25 cellular contexts compared by ENCODE assay signal in genomic region chr6:119830494-119831295, GRCh38.
DNase-seq lines count a peak whose midpoint lies in the region; ATAC-seq and TF ChIP-seq lines count a peak whose summit lies in the region.
"Had no signal": no experiment of that assay in that cellular context is flagged by ENCODE, and none has a peak within 500 bp of the region (broad histone marks: within the 10 kb centered on the region; RNA-seq: fewer than 3 reads in every experiment).

No MANE protein-coding gene starts in this region.

- no peak overlapping the region for H3K27ac Mint-ChIP-seq in activated CD4-positive, alpha-beta T cell treated with anti-CD3 and anti-CD28 coated beads for 36 hours
- H3K27ac Mint-ChIP-seq: activated B cell treated with CpG ODN at 0.5 μM for 24 hours; activated naive CD8-positive, alpha-beta T cell treated with anti-CD3 and anti-CD28 coated beads, Interleukin-2, amount 50 U/mL, for 24 hours; activated T-helper 17 cell treated with anti-CD3 and anti-CD28 coated beads, Interleukin-2, amount 50 U/mL, for 72 hours; IgD-negative memory B cell; T-helper 17 cell had no signal

- H3K9me3 Mint-ChIP-seq in activated CD4-positive, alpha-beta T cell treated with anti-CD3 and anti-CD28 coated beads for 36 hours (ENCODE audit: low read depth): no peaks in the 10 kb centered on the region
- H3K9me3 Mint-ChIP-seq: activated B cell treated with CpG ODN at 0.5 μM for 24 hours; activated naive CD8-positive, alpha-beta T cell treated with anti-CD3 and anti-CD28 coated beads, Interleukin-2, amount 50 U/mL, for 24 hours; activated T-helper 17 cell treated with anti-CD3 and anti-CD28 coated beads, Interleukin-2, amount 50 U/mL, for 72 hours had no signal

- no peak overlapping the region for H3K4me3 Mint-ChIP-seq in activated CD4-positive, alpha-beta T cell treated with anti-CD3 and anti-CD28 coated beads for 36 hours
- H3K4me3 Mint-ChIP-seq: activated B cell treated with CpG ODN at 0.5 μM for 24 hours; activated naive CD8-positive, alpha-beta T cell treated with anti-CD3 and anti-CD28 coated beads, Interleukin-2, amount 50 U/mL, for 24 hours; activated T-helper 17 cell treated with anti-CD3 and anti-CD28 coated beads, Interleukin-2, amount 50 U/mL, for 72 hours; IgD-negative memory B cell; T-helper 17 cell had no signal

- H3K27me3 Mint-ChIP-seq in activated CD4-positive, alpha-beta T cell treated with anti-CD3 and anti-CD28 coated beads for 36 hours: peaks cover 2% of the 10 kb centered on the region

- TF ChIP-seq EP300 in suprapubic skin (IDR thresholded peaks at IDR 0.05): no peak

- intact Hi-C loops in activated CD4-positive, alpha-beta T cell treated with anti-CD3 and anti-CD28 coated beads for 36 hours (cut with DNase I, micrococcal nuclease): no loop called here

- H3K27me3 ChIP-seq in HUES48 (ENCODE audit: control insufficient read depth, insufficient read depth, low read length) (no peaks in the 10 kb centered on the region), suprapubic skin (no peaks in the 10 kb centered on the region)
- H3K27me3 ChIP-seq: cardiac muscle cell, pancreas had no signal

- CTCF ChIA-PET in activated CD4-positive, alpha-beta T cell treated with anti-CD3 and anti-CD28 coated beads for 36 hours (lab: Charles Lee): no interaction called here

- POLR2A ChIA-PET in activated CD4-positive, alpha-beta T cell treated with anti-CD3 and anti-CD28 coated beads for 36 hours (lab: Charles Lee): no interaction called here

- H3K36me3 Mint-ChIP-seq in activated CD4-positive, alpha-beta T cell treated with anti-CD3 and anti-CD28 coated beads for 36 hours (ENCODE audit: low read depth): no peaks in the 10 kb centered on the region
- H3K36me3 Mint-ChIP-seq: IgD-negative memory B cell had no signal

- H3K9me3 ChIP-seq in HUES48 (ENCODE audit: control insufficient read depth, insufficient read depth, low read length) (no peaks in the 10 kb centered on the region), suprapubic skin (peaks cover 8% of the 10 kb centered on the region)
- H3K9me3 ChIP-seq: Caco-2, pancreas had no signal

- no peak for ATAC-seq in activated CD4-positive, alpha-beta T cell treated with anti-CD3 and anti-CD28 coated beads for 36 hours
- ATAC-seq: activated naive CD8-positive, alpha-beta T cell treated with anti-CD3 and anti-CD28 coated beads, Interleukin-2, amount 50 U/mL, for 24 hours; activated T-helper 17 cell treated with anti-CD3 and anti-CD28 coated beads, Interleukin-2, amount 50 U/mL, for 72 hours; GM12878; pancreas; Right ventricle myocardium inferior; T-helper 17 cell had no signal

- H3K36me3 ChIP-seq in HUES48 (ENCODE audit: control insufficient read depth, insufficient read depth, low read length) (no peaks in the 10 kb centered on the region), suprapubic skin (no peaks in the 10 kb centered on the region)
- H3K36me3 ChIP-seq: cardiac muscle cell, pancreas had no signal

- H3K4me1 Mint-ChIP-seq in activated CD4-positive, alpha-beta T cell treated with anti-CD3 and anti-CD28 coated beads for 36 hours: no peaks in the 10 kb centered on the region
- H3K4me1 Mint-ChIP-seq: activated B cell treated with CpG ODN at 0.5 μM for 24 hours; activated naive CD8-positive, alpha-beta T cell treated with anti-CD3 and anti-CD28 coated beads, Interleukin-2, amount 50 U/mL, for 24 hours; activated T-helper 17 cell treated with anti-CD3 and anti-CD28 coated beads, Interleukin-2, amount 50 U/mL, for 72 hours; IgD-negative memory B cell; T-helper 17 cell had no signal

- H3K27ac ChIP-seq in HUES48 (ENCODE audit: low read depth, low read length): peak overlapping the region; percentile 43
- peak overlapping the region; percentile 30 for H3K27ac ChIP-seq in suprapubic skin
- H3K27ac ChIP-seq: cardiac muscle cell, pancreas had no signal

- no peak for TF ChIP-seq POLR2A in suprapubic skin (IDR thresholded peaks at IDR 0.05)

- no peak overlapping the region for H3K4me3 ChIP-seq in HUES48 (ENCODE audit: low read depth, low read length)
- H3K4me3 ChIP-seq in suprapubic skin: no peak overlapping the region
- H3K4me3 ChIP-seq: cardiac muscle cell, GM12878, pancreas had no signal

- WGBS in suprapubic skin: 58% methylated on average over 5 of the region's 5 CpGs

- DNase-seq in SW480 (ENCODE audit: low spot score): peak; percentile 63
- DNase-seq in fibroblast of peridontal ligament (ENCODE audit: extremely low read depth): peak; percentile 14
- DNase-seq in suprapubic skin (ENCODE audit: low spot score in 2 of 2): no peak
- no peak for DNase-seq in islet precursor cell
- DNase-seq in cerebellar nuclear complex (lab: John Stamatoyannopoulos, UW): no peak
- no peak for DNase-seq in activated CD4-positive, alpha-beta T cell treated with anti-CD3 and anti-CD28 coated beads for 36 hours
- DNase-seq: activated B cell treated with CpG ODN at 0.5 μM for 24 hours; activated CD8-positive, alpha-beta memory T cell treated with anti-CD3 and anti-CD28 coated beads for 24 hours; activated naive CD8-positive, alpha-beta T cell treated with anti-CD3 and anti-CD28 coated beads, Interleukin-2, amount 50 U/mL, for 24 hours; AML-193; Caco-2; effector CD8-positive, alpha-beta T cell; foreskin melanocyte; GDM1; NCI-H1092; stimulated activated CD4-positive, alpha-beta T cell treated with anti-CD3 and anti-CD28 coated beads, Interleukin-4, amount 100 ng/mL, for 4 hours; stimulated activated CD8-positive, alpha-beta memory T cell treated with anti-CD3 and anti-CD28 coated beads, Interleukin-4, amount 100 ng/mL, for 48 hours; T-helper 17 cell had no signal

- H3K9ac ChIP-seq in HUES48 (ENCODE audit: low read depth, low read length): no peak overlapping the region

- H3K4me1 ChIP-seq in HUES48 (ENCODE audit: control insufficient read depth, insufficient read depth, low read length) (no peaks in the 10 kb centered on the region), suprapubic skin (peaks cover 4% of the 10 kb centered on the region)
- H3K4me1 ChIP-seq: pancreas had no signal

- TF ChIP-seq CTCF in suprapubic skin (IDR thresholded peaks at IDR 0.05): no peak

Comparison
In these comparisons a context has a peak if more than half of its experiments do, and no peak if none do; other contexts are left out.
1. DNase-seq: peak in SW480 (single experiment) and fibroblast of peridontal ligament (single experiment); none in suprapubic skin (0 of 2), islet precursor cell (single experiment), cerebellar nuclear complex (0 of 2) and activated CD4-positive, alpha-beta T cell treated with anti-CD3 and anti-CD28 coated beads for 36 hours (single experiment).